ENCODE assay signal across 9 cellular contexts in the genomic region with DNA sequence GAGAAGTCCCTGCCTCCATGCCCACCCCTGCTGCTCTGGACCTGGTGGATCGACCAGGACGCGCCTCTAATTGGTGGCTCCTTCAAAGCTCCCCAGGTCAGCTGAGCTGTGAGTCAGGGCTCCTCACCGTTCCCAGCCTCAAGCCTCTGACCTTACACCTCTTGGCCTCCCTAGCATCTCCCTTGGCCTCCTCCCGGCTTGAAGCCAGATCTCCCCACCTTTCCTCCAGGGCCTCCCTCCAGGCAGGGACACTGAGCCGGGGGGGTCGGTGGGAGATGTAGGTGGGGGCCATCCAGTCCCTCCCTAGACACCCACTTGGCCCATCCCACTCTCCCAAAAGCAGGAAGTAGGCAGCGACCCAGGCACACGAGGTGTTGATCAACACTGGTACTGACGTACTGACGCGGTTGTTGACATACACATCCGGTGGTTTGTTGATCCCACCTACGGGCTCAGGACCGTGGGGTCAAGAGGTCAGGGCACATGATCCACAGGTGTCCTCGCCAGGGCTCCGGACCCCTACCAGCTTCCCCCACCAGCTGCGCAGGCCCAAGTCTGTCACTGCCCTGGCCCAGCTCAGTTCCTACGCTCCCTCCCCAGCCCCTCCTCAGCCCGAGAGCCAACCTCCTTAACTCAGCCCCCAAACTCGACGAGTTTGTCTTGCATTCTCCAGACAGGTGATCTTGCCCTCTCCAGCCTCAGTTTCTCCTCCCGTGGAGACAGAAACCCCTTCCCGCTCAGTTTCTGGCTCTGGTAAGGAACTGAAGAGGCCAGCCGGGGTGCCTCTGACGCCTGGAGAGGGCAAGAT. TPM values are rescaled to one million over a fixed set of nuclear protein-coding genes. Genes with fewer than 3 reads are reported as not detected.
DNase-seq lines count a peak whose midpoint lies in the region; ATAC-seq and TF ChIP-seq lines count a peak whose summit lies in the region.
"Had no signal": no experiment of that assay in that cellular context is flagged by ENCODE, and none has a peak within 500 bp of the region (broad histone marks: within the 10 kb centered on the region; RNA-seq: fewer than 3 reads in every experiment).

No MANE protein-coding gene starts in this region.

- peak overlapping the region; percentile 71 for H3K27ac ChIP-seq in C4-2B
- peak overlapping the region; percentile 66 for H3K27ac ChIP-seq in left ventricle myocardium inferior (replicated peaks)
- peak overlapping the region; percentile 84 for H3K27ac ChIP-seq in psoas muscle

- DNase-seq in NOMO-1 treated with dmso at 0.1 percent for 144 hours (lab: John Stamatoyannopoulos, UW; ENCODE audit: unreplicated experiment) (peak; percentile 46), left ventricle myocardium inferior (no peak), psoas muscle (peak; percentile 46 to 75)
- DNase-seq in activated naive CD8-positive, alpha-beta T cell treated with anti-CD3 and anti-CD28 coated beads, Interleukin-2, amount 50 U/mL, for 24 hours = peak; percentile 38

- peaks cover 4% of the 10 kb centered on the region for H3K36me3 Mint-ChIP-seq in activated naive CD8-positive, alpha-beta T cell treated with anti-CD3 and anti-CD28 coated beads, Interleukin-2, amount 50 U/mL, for 24 hours (ENCODE audit: low read depth)

- H3K4me1 ChIP-seq in left ventricle myocardium inferior (peaks cover 48% of the 10 kb centered on the region), psoas muscle (peaks cover 25% of the 10 kb centered on the region)

- H3K4me3 ChIP-seq in left ventricle myocardium inferior (peak overlapping the region; percentile 75), psoas muscle (peak overlapping the region; percentile 91)

- peaks cover 22% of the 10 kb centered on the region for H3K4me1 Mint-ChIP-seq in activated naive CD8-positive, alpha-beta T cell treated with anti-CD3 and anti-CD28 coated beads, Interleukin-2, amount 50 U/mL, for 24 hours

- no peaks in the 10 kb centered on the region for H3K27me3 Mint-ChIP-seq in activated naive CD8-positive, alpha-beta T cell treated with anti-CD3 and anti-CD28 coated beads, Interleukin-2, amount 50 U/mL, for 24 hours

- peak overlapping the region; percentile 90 for H3K4me3 Mint-ChIP-seq in activated naive CD8-positive, alpha-beta T cell treated with anti-CD3 and anti-CD28 coated beads, Interleukin-2, amount 50 U/mL, for 24 hours

- no peaks in the 10 kb centered on the region for H3K27me3 ChIP-seq in left ventricle myocardium inferior (ENCODE audit: low read depth)
- H3K27me3 ChIP-seq in psoas muscle (ENCODE audit: insufficient read depth in 3 of 3, low read length in 2 of 3) = no peaks in the 10 kb centered on the region

- intact Hi-C loops in left ventricle myocardium inferior (cut with micrococcal nuclease) = no loop called here
- intact Hi-C loops in psoas muscle (cut with DNase I) = loop anchor here in 1 of 2 donors (5.0 kb wide), 1 partner anchor 81 kb away; a partner anchor contains a TSS

- H3K36me3 ChIP-seq in left ventricle myocardium inferior (peaks cover 30% of the 10 kb centered on the region), psoas muscle (ENCODE audit: insufficient read depth in 1 of 2, low read depth in 1 of 2) (peaks cover 1 to 33% of the 10 kb centered on the region in 2 donors)

- WGBS in psoas muscle, 3 donors = 6 to 7% (median 6%) methylated on average over 26 of the region's 26 CpGs

- H3K9me3 ChIP-seq in left ventricle myocardium inferior (replicated peaks) (no peaks in the 10 kb centered on the region), psoas muscle (no peaks in the 10 kb centered on the region)

- TF ChIP-seq CTCF in C4-2B (conservative IDR thresholded peaks at IDR 0.05) (no peak), left ventricle myocardium inferior (IDR thresholded peaks at IDR 0.05; ENCODE audit: borderline replicate concordance) (no peak), psoas muscle (IDR thresholded peaks at IDR 0.05) (no peak)

- peak overlapping the region; percentile 85 for H3K27ac Mint-ChIP-seq in activated naive CD8-positive, alpha-beta T cell treated with anti-CD3 and anti-CD28 coated beads, Interleukin-2, amount 50 U/mL, for 24 hours

- ATAC-seq in GM19455 (IDR thresholded peaks at IDR 0.05; ENCODE audit: unreplicated experiment) = peak; percentile 5
- ATAC-seq in activated naive CD8-positive, alpha-beta T cell treated with anti-CD3 and anti-CD28 coated beads, Interleukin-2, amount 50 U/mL, for 24 hours = no peak
- peak in 1 of 4 donors; percentile 5 for ATAC-seq in psoas muscle
- ATAC-seq in HG03565 (IDR thresholded peaks at IDR 0.05; ENCODE audit: unreplicated experiment) = no peak
- no peak for ATAC-seq in HG03571 (IDR thresholded peaks at IDR 0.05; ENCODE audit: unreplicated experiment)

- no peaks in the 10 kb centered on the region for H3K9me3 Mint-ChIP-seq in activated naive CD8-positive, alpha-beta T cell treated with anti-CD3 and anti-CD28 coated beads, Interleukin-2, amount 50 U/mL, for 24 hours

RNA-seq across cellular contexts. Expression of a gene that starts 0.8 kb away (rescaled TPM):
- total RNA-seq in left ventricle myocardium inferior (13.1 TPM), psoas muscle (10 to 100 TPM; 19.5 to 21.6 (median 20.6) TPM)
- polyA plus RNA-seq in psoas muscle = 10 to 100 TPM; 11.0 to 17.9 (median 15.4) TPM

RNA-seq across cellular contexts. Expression of a gene that starts 8.2 kb away (rescaled TPM):
- total RNA-seq in left ventricle myocardium inferior = 22.5 TPM
- total RNA-seq in psoas muscle = 10 to 100 TPM; 13.2 to 21.9 (median 18.1) TPM
- polyA plus RNA-seq in psoas muscle = 10 to 100 TPM; 14.9 to 36.1 (median 16.8) TPM

RNA-seq across cellular contexts. Expression of a gene that starts 19.4 kb away (rescaled TPM):
- total RNA-seq in left ventricle myocardium inferior = not detected
- total RNA-seq in psoas muscle = not detected
- not detected for polyA plus RNA-seq in psoas muscle
- total RNA-seq: T-helper 1 cell treated with Interleukin-12 subunit alpha and Interleukin-12 subunit beta and Interleukin-4 antibody, amounts not matched to agents 30 ng/mL and 1 ng/mL, for 36 hours had no signal

RNA-seq across cellular contexts. Expression of a gene that starts 37.8 kb away (rescaled TPM):
- total RNA-seq in left ventricle myocardium inferior (40.3 TPM), psoas muscle (10 to 100 TPM; 34.7 to 71.0 (median 61.1) TPM)
- polyA plus RNA-seq in psoas muscle = 100 to 1,000 TPM in 1 of 3 donors, 10 to 100 TPM in 2; 23.5 to 174 (median 30.9) TPM

RNA-seq across cellular contexts. Expression of a gene that starts 55.7 kb away (rescaled TPM):
- not detected for total RNA-seq in left ventricle myocardium inferior
- total RNA-seq in psoas muscle = not detected
- not detected for polyA plus RNA-seq in psoas muscle
- total RNA-seq: T-helper 1 cell treated with Interleukin-12 subunit alpha and Interleukin-12 subunit beta and Interleukin-4 antibody, amounts not matched to agents 30 ng/mL and 1 ng/mL, for 36 hours had no signal
